ENCODE assay signal across 23 cellular contexts in genomic region chr6:45645302-45645701, GRCh38.
DNase-seq lines count a peak whose midpoint lies in the region; ATAC-seq and TF ChIP-seq lines count a peak whose summit lies in the region.
"Had no signal": no experiment of that assay in that cellular context is flagged by ENCODE, and none has a peak within 500 bp of the region (broad histone marks: within the 10 kb centered on the region; RNA-seq: fewer than 3 reads in every experiment).

No MANE protein-coding gene starts in this region.

- no peaks in the 10 kb centered on the region for H3K9me3 ChIP-seq in adrenal gland (replicated peaks in 1 of 3)
- H3K9me3 ChIP-seq: breast epithelium, HAP-1, prostate gland, SJSA1, testis had no signal

- no peaks in the 10 kb centered on the region for H3K4me1 ChIP-seq in adrenal gland (replicated peaks in 1 of 2)
- H3K4me1 ChIP-seq: breast epithelium, HAP-1, prostate gland, testis had no signal

- in situ Hi-C loops in GM13976 (cut with MboI; ENCODE audit: low sequenced_read_pairs, unreplicated experiment): no loop called here

- no peaks in the 10 kb centered on the region for H3K27me3 ChIP-seq in adrenal gland
- H3K27me3 ChIP-seq: breast epithelium, SJSA1, testis had no signal

- 75 to 85% (median 82%) methylated on average over 3 of the region's 3 CpGs for WGBS in adrenal gland, 4 donors

- no peak overlapping the region for H3K4me3 ChIP-seq in adrenal gland
- H3K4me3 ChIP-seq: breast epithelium, HAP-1, prostate gland, SJSA1, skin epidermis, testis had no signal

- H3K27me3 Mint-ChIP-seq in activated T-helper 1 cell treated with anti-CD3 and anti-CD28 coated beads, Interleukin-12 subunit alpha, Interleukin-12 subunit beta, Interleukin-2, Interleukin-4 antibody, amounts not matched to agents 30 ng/mL and 10 ng/mL and 1 ng/mL, durations not matched to agents 14 hours and 24 hours and 36 hours (ENCODE audit: insufficient read depth): no peaks in the 10 kb centered on the region

- intact Hi-C loops in activated T-helper 1 cell treated with anti-CD3 and anti-CD28 coated beads, Interleukin-12 subunit alpha, Interleukin-12 subunit beta, Interleukin-2, Interleukin-4 antibody, amounts not matched to agents 30 ng/mL and 10 ng/mL and 1 ng/mL, durations not matched to agents 14 hours and 24 hours and 36 hours (cut with micrococcal nuclease): no loop called here
- intact Hi-C loops in adrenal gland (cut with DNase I): no loop called here

- H3K4me3 Mint-ChIP-seq in activated T-helper 1 cell treated with anti-CD3 and anti-CD28 coated beads, Interleukin-12 subunit alpha, Interleukin-12 subunit beta, Interleukin-2, Interleukin-4 antibody, amounts not matched to agents 30 ng/mL and 10 ng/mL and 1 ng/mL, durations not matched to agents 14 hours and 24 hours and 36 hours: no peak overlapping the region
- H3K4me3 Mint-ChIP-seq: nephron progenitor cell; T-helper 2 cell treated with Interferon-gamma antibody and Interleukin-4, amounts not matched to agents 5 μg/mL and 100 μg/mL, for 36 hours had no signal

- ATAC-seq in GM18873 (IDR thresholded peaks at IDR 0.05; ENCODE audit: low FRiP score, unreplicated experiment): peak; percentile 87
- peak; percentile 52 for ATAC-seq in HG02623 (IDR thresholded peaks at IDR 0.05; ENCODE audit: unreplicated experiment)
- ATAC-seq: Panc1 had no signal

- H3K9me3 Mint-ChIP-seq in activated T-helper 1 cell treated with anti-CD3 and anti-CD28 coated beads, Interleukin-12 subunit alpha, Interleukin-12 subunit beta, Interleukin-2, Interleukin-4 antibody, amounts not matched to agents 30 ng/mL and 10 ng/mL and 1 ng/mL, durations not matched to agents 14 hours and 24 hours and 36 hours: no peaks in the 10 kb centered on the region
- H3K9me3 Mint-ChIP-seq: nephron progenitor cell; T-helper 2 cell treated with Interferon-gamma antibody and Interleukin-4, amounts not matched to agents 5 μg/mL and 100 μg/mL, for 36 hours had no signal

- H3K36me3 Mint-ChIP-seq in activated T-helper 1 cell treated with anti-CD3 and anti-CD28 coated beads, Interleukin-12 subunit alpha, Interleukin-12 subunit beta, Interleukin-2, Interleukin-4 antibody, amounts not matched to agents 30 ng/mL and 10 ng/mL and 1 ng/mL, durations not matched to agents 14 hours and 24 hours and 36 hours (ENCODE audit: low read depth): no peaks in the 10 kb centered on the region

- peak; percentile 51 for DNase-seq in GM13976 (ENCODE audit: low spot score)
- DNase-seq in activated T-helper 1 cell treated with anti-CD3 and anti-CD28 coated beads, Interleukin-12 subunit alpha, Interleukin-12 subunit beta, Interleukin-2, Interleukin-4 antibody, amounts not matched to agents 30 ng/mL and 10 ng/mL and 1 ng/mL, durations not matched to agents 14 hours and 24 hours and 36 hours (ENCODE audit: low spot score): no peak
- no peak for DNase-seq in ureter (ENCODE audit: low spot score)
- no peak for DNase-seq in adrenal gland
- DNase-seq in effector CD8-positive, alpha-beta T cell (lab: John Stamatoyannopoulos, UW): no peak
- no peak for DNase-seq in nucleus accumbens (lab: John Stamatoyannopoulos, UW)
- DNase-seq: activated CD4-positive, alpha-beta T cell treated with anti-CD3 and anti-CD28 coated beads for 1 hour; COR-L47; dermis blood vessel endothelial cell; kidney glomerular epithelial cell; NCI-H69; nephron progenitor cell; stimulated activated CD4-positive, alpha-beta T cell treated with anti-CD3 and anti-CD28 coated beads, Interleukin-4, amount 100 ng/mL, for 24 hours; testis had no signal

- H3K27ac ChIP-seq in adrenal gland: no peak overlapping the region
- H3K27ac ChIP-seq: breast epithelium, prostate gland, SJSA1, skin epidermis, testis had no signal

- TF ChIP-seq POLR2A in adrenal gland (IDR thresholded peaks at IDR 0.05): no peak

- peak overlapping the region; percentile 29 for H3K27ac Mint-ChIP-seq in activated T-helper 1 cell treated with anti-CD3 and anti-CD28 coated beads, Interleukin-12 subunit alpha, Interleukin-12 subunit beta, Interleukin-2, Interleukin-4 antibody, amounts not matched to agents 30 ng/mL and 10 ng/mL and 1 ng/mL, durations not matched to agents 14 hours and 24 hours and 36 hours
- H3K27ac Mint-ChIP-seq: nephron progenitor cell; T-helper 2 cell treated with Interferon-gamma antibody and Interleukin-4, amounts not matched to agents 5 μg/mL and 100 μg/mL, for 36 hours had no signal

- no peaks in the 10 kb centered on the region for H3K36me3 ChIP-seq in adrenal gland (replicated peaks in 1 of 2)
- H3K36me3 ChIP-seq: breast epithelium, HAP-1, prostate gland, SJSA1 had no signal

- H3K4me1 Mint-ChIP-seq in activated T-helper 1 cell treated with anti-CD3 and anti-CD28 coated beads, Interleukin-12 subunit alpha, Interleukin-12 subunit beta, Interleukin-2, Interleukin-4 antibody, amounts not matched to agents 30 ng/mL and 10 ng/mL and 1 ng/mL, durations not matched to agents 14 hours and 24 hours and 36 hours (ENCODE audit: low read depth): peaks cover 23% of the 10 kb centered on the region

- no peak for TF ChIP-seq CTCF in GM13976 (IDR thresholded peaks at IDR 0.05; ENCODE audit: borderline replicate concordance, control extremely low read depth, extremely low read depth, insufficient read depth, missing control alignments)
- TF ChIP-seq CTCF in adrenal gland (IDR thresholded peaks at IDR 0.05): no peak
